9 cellular contexts compared by ENCODE assay signal in genomic region chr2:75311993-75312392, GRCh38.
DNase-seq lines count a peak whose midpoint lies in the region; ATAC-seq, FAIRE-seq and TF ChIP-seq lines count a peak whose summit lies in the region.
"Had no signal": no experiment of that assay in that cellular context is flagged by ENCODE, and none has a peak within 500 bp of the region (broad histone marks: within the 10 kb centered on the region; RNA-seq: fewer than 3 reads in every experiment).

No MANE protein-coding gene starts in this region.

- in situ Hi-C loops in IMR-90 (cut with MboI; ENCODE audit: low sequenced_read_pairs): no loop called here

- H3K9me1 ChIP-seq in IMR-90 (ENCODE audit: insufficient read depth, low read length): peaks cover 8% of the 10 kb centered on the region

- dilution Hi-C loops in IMR-90 (cut with HindIII; ENCODE audit: low sequenced_read_pairs, unreplicated experiment): no loop called here

- intact Hi-C loops in IMR-90 (cut with micrococcal nuclease) (no loop called here), Right ventricle myocardium superior (cut with DNase I) (no loop called here), PC-9 (cut with micrococcal nuclease; ENCODE audit: unreplicated experiment) (no loop called here)

- peak overlapping the region; percentile 17; the same call in 1 of the 2 replicates for H2BK20ac ChIP-seq in IMR-90 (ENCODE audit: low read depth, low read length)

- H4K20me1 ChIP-seq in IMR-90 (ENCODE audit: insufficient read depth, low read length) (no peaks in the 10 kb centered on the region), PC-9 (ENCODE audit: insufficient read depth) (no peaks in the 10 kb centered on the region)

- POLR2A ChIA-PET in IMR-90 (lab: Charles Lee; ENCODE audit: unreplicated experiment) (no interaction called here), PC-9 (lab: Charles Lee; ENCODE audit: unreplicated experiment) (no interaction called here)

- H2BK5ac ChIP-seq in IMR-90 (ENCODE audit: low read depth, low read length, poor library complexity, severe bottlenecking): no peak overlapping the region

- no peaks in the 10 kb centered on the region; the same call in 1 of the 2 replicates for H3K9me2 ChIP-seq in PC-9 (ENCODE audit: insufficient read depth)

- no peak overlapping the region for H3K56ac ChIP-seq in IMR-90 (ENCODE audit: extremely low read depth, insufficient read depth, low read length)

- H3F3A ChIP-seq in PC-9 (ENCODE audit: insufficient read depth, low read depth): peaks cover 4% of the 10 kb centered on the region; the same call in 1 of the 2 replicates

- peak overlapping the region; percentile 20 for H2BK120ac ChIP-seq in IMR-90 (ENCODE audit: low read depth, low read length)

- H3K4me2 ChIP-seq in IMR-90 (ENCODE audit: low read depth, low read length) (no peak overlapping the region), PC-9 (no peak overlapping the region)

- FAIRE-seq in GM18507 (lab: Jason Lieb, UNC): peak; percentile 98

- H3K36me3 ChIP-seq in IMR-90 (ENCODE audit: control insufficient read depth, insufficient read depth, low read length) (no peaks in the 10 kb centered on the region), PC-9 (ENCODE audit: low read depth) (no peaks in the 10 kb centered on the region)

- ATAC-seq in GM21786 (IDR thresholded peaks at IDR 0.05; ENCODE audit: unreplicated experiment) (peak; percentile 100), IMR-90 (ENCODE audit: low read depth) (no peak), Right ventricle myocardium superior (ENCODE audit: poor library complexity) (no peak)

- H3K4me1 ChIP-seq in IMR-90 (ENCODE audit: control insufficient read depth, insufficient read depth, low read length) (peaks cover 5% of the 10 kb centered on the region), PC-9 (replicated peaks; ENCODE audit: insufficient read depth) (0 out of 2 replicates have a peak, but pooled peaks cover 5% of the 10 kb centered on the region)

- no peak for TF ChIP-seq RAD21 in IMR-90 (IDR thresholded peaks at IDR 0.05; ENCODE audit: low read length)

- no peak overlapping the region for H3K27ac ChIP-seq in IMR-90 (ENCODE audit: insufficient read depth, low read length)
- H3K27ac ChIP-seq in PC-9: no peak overlapping the region
- H3K27ac ChIP-seq: SK-N-MC had no signal

- H3K4ac ChIP-seq in IMR-90 (ENCODE audit: low read depth, low read length): peak overlapping the region; percentile 22; the same call in 1 of the 2 replicates

- H3K79me2 ChIP-seq in PC-9 (ENCODE audit: low read depth): no peaks in the 10 kb centered on the region

- H4K8ac ChIP-seq in IMR-90 (ENCODE audit: low read depth in 2 of 2, low read length in 2 of 2): no peak overlapping the region

- no peak overlapping the region for H2BK15ac ChIP-seq in IMR-90 (ENCODE audit: low read depth, low read length)

- DNase-seq in GM18507 (ENCODE audit: extremely low spot score, insufficient read length, low read depth) (peak; percentile 73), IMR-90 (no peak), cardiac fibroblast (ENCODE audit: low read depth in 2 of 2) (no peak), Right ventricle myocardium superior (no peak), Kasumi-1 (lab: John Stamatoyannopoulos, UW) (no peak), PC-9 (no peak), foreskin fibroblast (no peak)

- no peak overlapping the region for H4K5ac ChIP-seq in IMR-90 (ENCODE audit: low read depth, low read length)

- BruUV-seq in IMR-90 (replicated peaks; lab: Mats Ljungman, UMichigan) (no TSS peak), PC-9 (replicated peaks; lab: Mats Ljungman, UMichigan) (no TSS peak)

- H3K9me3 ChIP-seq in IMR-90 (ENCODE audit: control insufficient read depth, insufficient read depth, low read length): no peaks in the 10 kb centered on the region
- no peaks in the 10 kb centered on the region for H3K9me3 ChIP-seq in PC-9 (ENCODE audit: insufficient read depth, low read depth)

- CTCF ChIA-PET in IMR-90 (lab: Yijun Ruan, JAX) (no interaction called here), PC-9 (lab: Charles Lee) (no interaction called here)

- 0 out of 2 replicates have a peak, but pooled peaks have one; percentile 6 for TF ChIP-seq CTCF in IMR-90 (conservative IDR thresholded peaks at IDR 0.05; ENCODE audit: low read depth, low read length)
- TF ChIP-seq CTCF in cardiac fibroblast (IDR thresholded peaks at IDR 0.05; ENCODE audit: low read depth, low read length): peak; percentile 18
- TF ChIP-seq CTCF in PC-9 (conservative IDR thresholded peaks at IDR 0.05): no peak
- no peak for TF ChIP-seq CTCF in foreskin fibroblast (IDR thresholded peaks at IDR 0.05; ENCODE audit: low read depth, low read length)

- H3K14ac ChIP-seq in IMR-90 (replicated peaks; ENCODE audit: low read depth, low read length): no peak overlapping the region

- H2AK9ac ChIP-seq in IMR-90 (replicated peaks; ENCODE audit: low read depth, low read length, poor library complexity): peak overlapping the region; percentile 25

- H3K27me3 ChIP-seq in IMR-90 (ENCODE audit: control insufficient read depth, insufficient read depth, low read length) (no peaks in the 10 kb centered on the region), PC-9 (ENCODE audit: insufficient read depth, low read depth) (no peaks in the 10 kb centered on the region)

- peak overlapping the region; percentile 5; the same call in 1 of the 2 replicates for H2AK5ac ChIP-seq in IMR-90 (ENCODE audit: low read depth, low read length)

- no peak overlapping the region for H3K23ac ChIP-seq in IMR-90 (ENCODE audit: low read depth, low read length)

- H3K9ac ChIP-seq in IMR-90 (ENCODE audit: low read depth, low read length): no peak overlapping the region

- WGBS in IMR-90 (ENCODE audit: extremely low coverage in 2 of 2, insufficient read length in 1 of 2), 2 experiments: 92% methylated on average over 2 of the region's 4 CpGs; no CpG with 5 or more reads in 1 of the 2 experiments

- no peaks in the 10 kb centered on the region for H3K79me1 ChIP-seq in IMR-90 (ENCODE audit: low read depth in 1 of 2, low read length in 2 of 2)

- H3K4me3 ChIP-seq in IMR-90 (ENCODE audit: insufficient read depth, low read depth, low read length) (no peak overlapping the region), cardiac fibroblast (replicated peaks in 1 of 2; ENCODE audit: low read depth in 2 of 2, low read length in 2 of 2) (no peak overlapping the region), PC-9 (no peak overlapping the region), foreskin fibroblast (ENCODE audit: low read depth in 1 of 2, low read length in 2 of 2) (no peak overlapping the region)
- H3K4me3 ChIP-seq: SK-N-MC had no signal

- H4K91ac ChIP-seq in IMR-90 (ENCODE audit: insufficient read depth, low read depth, low read length): peak overlapping the region; percentile 39; the same call in 1 of the 2 replicates

- no peak overlapping the region for H3K18ac ChIP-seq in IMR-90 (ENCODE audit: low read depth, low read length)

- H2AFZ ChIP-seq in IMR-90 (replicated peaks; ENCODE audit: low read length, poor library complexity): no peak overlapping the region
- no peak overlapping the region for H2AFZ ChIP-seq in PC-9

- TF ChIP-seq POLR2A in IMR-90 (IDR thresholded peaks at IDR 0.05; ENCODE audit: low read depth, low read length): no peak

TF ChIP-seq in IMR-90, 13 proteins besides CTCF, POLR2A, EP300 and RAD21:
- TF ChIP-seq USF2 (IDR thresholded peaks at IDR 0.05; ENCODE audit: low read depth, low read length) (no peak), MAFK (IDR thresholded peaks at IDR 0.05; ENCODE audit: low read depth, low read length) (no peak), MXI1 (IDR thresholded peaks at IDR 0.05; ENCODE audit: borderline replicate concordance, low read depth, low read length) (no peak), FOS (IDR thresholded peaks at IDR 0.05; ENCODE audit: low read depth, low read length) (no peak), MAZ (IDR thresholded peaks at IDR 0.05; ENCODE audit: borderline replicate concordance, low read depth, low read length) (no peak), SMC3 (IDR thresholded peaks at IDR 0.05; ENCODE audit: low read depth, low read length) (no peak)

Comparison
In these comparisons a context has a peak if more than half of its experiments do, and no peak if none do; other contexts are left out.
1. CTCF ChIP-seq: peak in IMR-90 (single experiment) and cardiac fibroblast (single experiment); none in PC-9 (single experiment) and foreskin fibroblast (single experiment).